8 cellular contexts compared by ENCODE assay signal in the genomic region with DNA sequence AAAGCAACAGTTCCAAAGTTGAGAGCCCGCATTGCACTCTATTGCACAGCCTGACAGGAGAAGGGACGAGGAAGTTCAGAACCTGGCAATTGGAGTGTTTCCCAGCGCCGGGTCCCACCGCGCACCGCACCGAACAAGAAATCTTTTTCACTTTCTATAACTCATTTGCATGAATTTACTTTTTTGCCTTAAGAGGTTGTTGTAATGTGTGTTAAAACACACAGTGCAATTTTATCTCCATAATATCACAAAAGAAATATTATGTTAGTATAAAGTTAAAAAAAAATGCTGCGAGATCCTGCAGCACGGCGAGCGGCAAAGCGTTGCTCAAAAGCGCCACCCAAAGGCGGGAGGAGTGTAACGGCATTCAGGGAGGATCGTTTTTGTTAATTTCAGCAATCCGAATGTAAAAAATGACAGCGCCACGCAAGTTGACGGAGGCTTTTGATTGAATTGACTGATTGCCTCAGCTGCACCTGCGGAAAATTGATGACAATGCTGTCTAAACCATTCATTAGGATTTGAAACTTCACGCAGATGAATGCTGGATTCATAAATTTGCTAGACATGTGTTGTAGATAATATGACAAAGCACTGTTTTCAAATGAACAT.
DNase-seq lines count a peak whose midpoint lies in the region; ATAC-seq and TF ChIP-seq lines count a peak whose summit lies in the region.
"Had no signal": no experiment of that assay in that cellular context is flagged by ENCODE, and none has a peak within 500 bp of the region (broad histone marks: within the 10 kb centered on the region; RNA-seq: fewer than 3 reads in every experiment).

No MANE protein-coding gene starts in this region.

- DNase-seq in H9 (peak; percentile 43), PC-3 (no peak), erythroblast (lab: John Stamatoyannopoulos, UW) (peak; percentile 25 to 41), ascending aorta (ENCODE audit: low spot score in 2 of 2) (no peak)
- no peak for DNase-seq in naive thymus-derived CD4-positive, alpha-beta T cell

- H3K36me3 ChIP-seq in PC-3 (ENCODE audit: low read depth, low read length) (no peaks in the 10 kb centered on the region), ascending aorta (no peaks in the 10 kb centered on the region)
- H3K36me3 ChIP-seq in naive thymus-derived CD4-positive, alpha-beta T cell (ENCODE audit: control insufficient read depth in 2 of 3, insufficient read depth in 3 of 3, low read length in 3 of 3), result no peaks in the 10 kb centered on the region

- H2BK15ac ChIP-seq in H9 (ENCODE audit: low read depth, low read length), result no peak overlapping the region

- H2BK12ac ChIP-seq in H9 (ENCODE audit: insufficient read length, low read depth, low read length), result no peak overlapping the region

- no peak overlapping the region for H2AK5ac ChIP-seq in H9 (ENCODE audit: insufficient read length, low read length)

- H4K5ac ChIP-seq in H9 (ENCODE audit: insufficient read length, low read depth, low read length), result no peak overlapping the region

- H3K9me3 ChIP-seq in H9 (ENCODE audit: control insufficient read depth, low read depth, low read length) (no peaks in the 10 kb centered on the region), PC-3 (ENCODE audit: low read length) (no peaks in the 10 kb centered on the region), ascending aorta (no peaks in the 10 kb centered on the region)
- H3K9me3 ChIP-seq in naive thymus-derived CD4-positive, alpha-beta T cell (ENCODE audit: control insufficient read depth in 2 of 3, low read length in 3 of 3), result no peaks in the 10 kb centered on the region

- H3K14ac ChIP-seq in H9 (ENCODE audit: insufficient read depth, low read length), result no peak overlapping the region

- H3K36me3 Mint-ChIP-seq in H9 (ENCODE audit: insufficient read depth in 1 of 3, low read depth in 3 of 3), result no peaks in the 10 kb centered on the region
- H3K36me3 Mint-ChIP-seq in naive thymus-derived CD4-positive, alpha-beta T cell, result peaks cover 0 to 3% (median 0%) of the 10 kb centered on the region in 5 donors
- H3K36me3 Mint-ChIP-seq: T-cell had no signal

- BruUV-seq in PC-3 (replicated peaks; lab: Mats Ljungman, UMichigan), result no TSS peak

- peaks cover 21% of the 10 kb centered on the region for H3K27me3 Mint-ChIP-seq in H9 (ENCODE audit: low read depth)
- peaks cover 16 to 72% (median 50%) of the 10 kb centered on the region in 5 donors for H3K27me3 Mint-ChIP-seq in naive thymus-derived CD4-positive, alpha-beta T cell

- peak overlapping the region; percentile 64 to 79 for H3K4me3 Mint-ChIP-seq in H9
- H3K4me3 Mint-ChIP-seq in naive thymus-derived CD4-positive, alpha-beta T cell, result peak overlapping the region in 4 of 10 donors; percentile 2 to 46 (median 25)

- no peak overlapping the region for H3K23ac ChIP-seq in H9 (ENCODE audit: insufficient read length, low read depth, low read length)

- intact Hi-C loops in PC-3 (cut with micrococcal nuclease) (no loop called here), ascending aorta (cut with DNase I) (no loop called here)
- intact Hi-C loops in naive thymus-derived CD4-positive, alpha-beta T cell (cut with micrococcal nuclease), result loop anchor here (5.0 to 10.0 kb wide), 2 partner anchors 1357 to 1359 kb away; no protein-coding TSS in a partner anchor

- no peak overlapping the region for H3K56ac ChIP-seq in H9 (ENCODE audit: insufficient read length, low read depth, low read length)

- H3K4me1 ChIP-seq in H9 (ENCODE audit: insufficient read depth, low read length) (no peaks in the 10 kb centered on the region), PC-3 (ENCODE audit: insufficient read depth, low read length) (no peaks in the 10 kb centered on the region), ascending aorta (no peaks in the 10 kb centered on the region)
- peaks cover 0 to 3% of the 10 kb centered on the region in 2 donors for H3K4me1 ChIP-seq in naive thymus-derived CD4-positive, alpha-beta T cell (ENCODE audit: control insufficient read depth in 2 of 2, insufficient read depth in 2 of 2, low read length in 2 of 2)

- H4K91ac ChIP-seq in H9 (ENCODE audit: insufficient read length, low read depth, low read length), result no peak overlapping the region

- peak; percentile 97 for TF ChIP-seq CTCF in H9 (conservative IDR thresholded peaks at IDR 0.05)
- peak; percentile 40 for TF ChIP-seq CTCF in PC-3 (conservative IDR thresholded peaks at IDR 0.05; ENCODE audit: low read depth, low read length)
- TF ChIP-seq CTCF in ascending aorta (IDR thresholded peaks at IDR 0.05), result peak in 1 of 3 experiments; percentile 41

- no peaks in the 10 kb centered on the region for H3K27me3 ChIP-seq in H9 (ENCODE audit: insufficient read depth, low read length)
- H3K27me3 ChIP-seq in PC-3 (ENCODE audit: low read length), result peaks cover 13% of the 10 kb centered on the region
- peaks cover 0 to 10% of the 10 kb centered on the region in 2 donors for H3K27me3 ChIP-seq in naive thymus-derived CD4-positive, alpha-beta T cell (ENCODE audit: control insufficient read depth in 2 of 2, insufficient read depth in 2 of 2, low read length in 2 of 2)
- H3K27me3 ChIP-seq in ascending aorta, result no peaks in the 10 kb centered on the region

- TF ChIP-seq POLR2A in erythroblast (IDR thresholded peaks at IDR 0.05; ENCODE audit: low read length), result no peak

- no peak overlapping the region for H3T11ph ChIP-seq in H9 (ENCODE audit: low read length)

- no peak overlapping the region for H2BK5ac ChIP-seq in H9 (ENCODE audit: insufficient read length, low read length)

- POLR2A ChIA-PET in PC-3 (lab: Charles Lee; ENCODE audit: unreplicated experiment), result no interaction called here
- POLR2A ChIA-PET in naive thymus-derived CD4-positive, alpha-beta T cell (lab: Charles Lee), result no interaction called here

- ATAC-seq in PC-3 (no peak), HG03025 (IDR thresholded peaks at IDR 0.05; ENCODE audit: low FRiP score, unreplicated experiment) (no peak), HG03108 (IDR thresholded peaks at IDR 0.05; ENCODE audit: unreplicated experiment) (no peak)
- ATAC-seq in naive thymus-derived CD4-positive, alpha-beta T cell, result no peak
- ATAC-seq: T-cell had no signal

- CTCF ChIA-PET in PC-3 (lab: Charles Lee), result no interaction called here
- CTCF ChIA-PET in naive thymus-derived CD4-positive, alpha-beta T cell (lab: Charles Lee), result no interaction called here

- H3K9me2 ChIP-seq in PC-3 (replicated peaks; ENCODE audit: low read length), result no peaks in the 10 kb centered on the region

- no peak overlapping the region for H3K18ac ChIP-seq in H9 (ENCODE audit: insufficient read length, low read depth, low read length)

- H3K79me1 ChIP-seq in H9 (ENCODE audit: insufficient read depth, low read depth, low read length, poor library complexity, severe bottlenecking), result no peaks in the 10 kb centered on the region

- H3K4me3 ChIP-seq in PC-3 (ENCODE audit: low read length) (no peak overlapping the region), ascending aorta (peak overlapping the region in 1 of 2 donors; percentile 37)
- H3K4me3 ChIP-seq in naive thymus-derived CD4-positive, alpha-beta T cell (ENCODE audit: low read length), result peak overlapping the region; percentile 13

- H3K27ac ChIP-seq in H9 (ENCODE audit: insufficient read length, low read depth, low read length) (no peak overlapping the region), PC-3 (ENCODE audit: low read length) (no peak overlapping the region), ascending aorta (no peak overlapping the region)
- H3K27ac ChIP-seq in naive thymus-derived CD4-positive, alpha-beta T cell (ENCODE audit: low read depth, low read length), result no peak overlapping the region

- H2AFZ ChIP-seq in H9 (ENCODE audit: low read length) (peak overlapping the region; percentile 86), PC-3 (ENCODE audit: low read length) (no peak overlapping the region)

- H3K4me2 ChIP-seq in H9 (ENCODE audit: insufficient read depth, insufficient read length, low read length) (peak overlapping the region; percentile 74), PC-3 (ENCODE audit: low read length) (no peak overlapping the region)

- no peak overlapping the region for H2BK120ac ChIP-seq in H9 (ENCODE audit: low read depth, low read length, poor library complexity, severe bottlenecking)

- H3K9me3 Mint-ChIP-seq in H9, result no peaks in the 10 kb centered on the region
- peaks cover 0 to 7% (median 0%) of the 10 kb centered on the region in 11 donors for H3K9me3 Mint-ChIP-seq in naive thymus-derived CD4-positive, alpha-beta T cell

- H4K8ac ChIP-seq in H9 (replicated peaks; ENCODE audit: insufficient read length, low read depth, low read length), result no peak overlapping the region

- H3F3A ChIP-seq in PC-3 (ENCODE audit: low read length, unreplicated experiment), result no peaks in the 10 kb centered on the region

- no peak overlapping the region for H2BK20ac ChIP-seq in H9 (ENCODE audit: low read depth, low read length, poor library complexity, severe bottlenecking)

- H4K20me1 ChIP-seq in H9 (ENCODE audit: control insufficient read depth, insufficient read depth, insufficient read length) (no peaks in the 10 kb centered on the region), PC-3 (ENCODE audit: low read length) (no peaks in the 10 kb centered on the region)

- H3K27ac Mint-ChIP-seq in H9, result no peak overlapping the region
- H3K27ac Mint-ChIP-seq in naive thymus-derived CD4-positive, alpha-beta T cell, result no peak overlapping the region
- H3K27ac Mint-ChIP-seq: T-cell had no signal

- no CpG with 5 or more reads among the region's 23 CpGs for WGBS in H9 (ENCODE audit: extremely low coverage, insufficient read length, low lambda C conversion rate)

- peaks cover 4% of the 10 kb centered on the region for H3K23me2 ChIP-seq in H9 (ENCODE audit: insufficient read length, low read depth, low read length, poor library complexity, severe bottlenecking)

- H3K4ac ChIP-seq in H9 (ENCODE audit: low read depth, low read length), result no peak overlapping the region

- H3K9ac ChIP-seq in H9 (ENCODE audit: extremely low read depth, insufficient read length, low read length), result no peak overlapping the region
- H3K9ac ChIP-seq in PC-3 (ENCODE audit: low read length), result no peak overlapping the region

- no peaks in the 10 kb centered on the region for H3K79me2 ChIP-seq in H9 (ENCODE audit: insufficient read depth, low read length)
- no peaks in the 10 kb centered on the region for H3K79me2 ChIP-seq in PC-3 (ENCODE audit: low read length)

- H3K4me1 Mint-ChIP-seq in H9, result peaks cover 8 to 19% of the 10 kb centered on the region in 2 experiments
- peaks cover 0 to 8% (median 5%) of the 10 kb centered on the region in 7 donors for H3K4me1 Mint-ChIP-seq in naive thymus-derived CD4-positive, alpha-beta T cell

Comparison
In these comparisons a context has a peak if more than half of its experiments do, and no peak if none do; other contexts are left out.
1. DNase-seq: peak in H9 (single experiment) and erythroblast (2 of 2); none in PC-3 (single experiment), naive thymus-derived CD4-positive, alpha-beta T cell (0 of 9) and ascending aorta (0 of 2).
2. intact Hi-C loops: an anchor here in naive thymus-derived CD4-positive, alpha-beta T cell (5.0 to 10.0 kb wide); none called in PC-3 and ascending aorta.